ENCODE assay signal across 8 cellular contexts in genomic region chr6:30344868-30345671, GRCh38. TPM values are rescaled to one million over a fixed set of nuclear protein-coding genes. Genes with fewer than 3 reads are reported as not detected.
DNase-seq lines count a peak whose midpoint lies in the region; ATAC-seq and TF ChIP-seq lines count a peak whose summit lies in the region.

RPP21 (plus strand) TSS chr6:30345156; CDS start chr6:30345172, 16 bp downstream.

- no peaks in the 10 kb centered on the region for H3K79me2 ChIP-seq in neural cell (replicated peaks; ENCODE audit: insufficient read depth, low read length)

- no peak for TF ChIP-seq CTCF in fibroblast of the aortic adventitia (IDR thresholded peaks at IDR 0.05; ENCODE audit: insufficient read depth, low read length)
- no peak for TF ChIP-seq CTCF in neural cell (IDR thresholded peaks at IDR 0.05; ENCODE audit: poor library complexity, severe bottlenecking)

- H3K9me2 ChIP-seq in neural cell (ENCODE audit: insufficient read depth, low read length): no peaks in the 10 kb centered on the region

- peak within 1 kb of the TSS; percentile 83 to 90 for H3K4me3 Mint-ChIP-seq in stimulated activated naive CD8-positive, alpha-beta T cell treated with anti-CD3 and anti-CD28 coated beads, Interleukin-15, amount 100 ng/mL, for 72 hours

- peak within 1 kb of the TSS; percentile 93 for H3K27ac ChIP-seq in neural cell (ENCODE audit: low read length)

- no peaks in the 10 kb centered on the region for H3K9me3 ChIP-seq in neural cell (ENCODE audit: low read length)

- H3K27ac Mint-ChIP-seq in stimulated activated naive CD8-positive, alpha-beta T cell treated with anti-CD3 and anti-CD28 coated beads, Interleukin-15, amount 100 ng/mL, for 72 hours: peak within 1 kb of the TSS; percentile 91 to 98

- H2AFZ ChIP-seq in neural cell (ENCODE audit: low read depth, low read length): peak within 1 kb of the TSS; percentile 94

- peaks cover 6% of the 10 kb centered on the region for H3K36me3 ChIP-seq in H7 (replicated peaks; ENCODE audit: control insufficient read depth, insufficient read depth, low read length)
- H3K36me3 ChIP-seq in neural cell (ENCODE audit: insufficient read depth, low read length): no peaks in the 10 kb centered on the region

- H3K4me1 Mint-ChIP-seq in stimulated activated naive CD8-positive, alpha-beta T cell treated with anti-CD3 and anti-CD28 coated beads, Interleukin-15, amount 100 ng/mL, for 72 hours: peaks cover 55% of the 10 kb centered on the region

- H3K27me3 Mint-ChIP-seq in stimulated activated naive CD8-positive, alpha-beta T cell treated with anti-CD3 and anti-CD28 coated beads, Interleukin-15, amount 100 ng/mL, for 72 hours: no peaks in the 10 kb centered on the region

- no peaks in the 10 kb centered on the region for H3F3A ChIP-seq in neural cell (ENCODE audit: insufficient read depth, low read length, poor library complexity, severe bottlenecking)

- peak within 1 kb of the TSS; percentile 44 for H3K4me2 ChIP-seq in neural cell (ENCODE audit: low read length)

- H3K4me3 ChIP-seq in H7 (ENCODE audit: insufficient read depth, low read depth, low read length) (peak within 1 kb of the TSS; percentile 84), fibroblast of the aortic adventitia (ENCODE audit: low read depth, low read length) (peak within 1 kb of the TSS; percentile 97), neural cell (ENCODE audit: low read length) (peak within 1 kb of the TSS; percentile 95)

- TF ChIP-seq RAD21 in neural cell (conservative IDR thresholded peaks at IDR 0.05): peak; percentile 25

- peak; percentile 23 for TF ChIP-seq EP300 in neural cell (conservative IDR thresholded peaks at IDR 0.05; ENCODE audit: poor library complexity, severe bottlenecking)

- H3K9ac ChIP-seq in neural cell (ENCODE audit: low read length): peak within 1 kb of the TSS; percentile 96

- H3K27me3 ChIP-seq in H7 (ENCODE audit: control insufficient read depth, insufficient read depth, low read length) (no peaks in the 10 kb centered on the region), neural cell (ENCODE audit: insufficient read depth, low read depth, low read length) (no peaks in the 10 kb centered on the region)

- H4K20me1 ChIP-seq in neural cell (ENCODE audit: insufficient read depth): no peaks in the 10 kb centered on the region

- ATAC-seq in stimulated activated naive CD8-positive, alpha-beta T cell treated with anti-CD3 and anti-CD28 coated beads, Interleukin-15, amount 100 ng/mL, for 72 hours: peak; percentile 99

- no peaks in the 10 kb centered on the region for H3K9me3 Mint-ChIP-seq in stimulated activated naive CD8-positive, alpha-beta T cell treated with anti-CD3 and anti-CD28 coated beads, Interleukin-15, amount 100 ng/mL, for 72 hours

- DNase-seq in ELF-1 (ENCODE audit: low read depth, low spot score) (peak; percentile 86), H7 (peak; percentile 97), M059J (ENCODE audit: low read depth) (peak; percentile 86), SHP77 (lab: John Stamatoyannopoulos, UW) (peak; percentile 68 to 86), fibroblast of the aortic adventitia (ENCODE audit: low read depth) (peak; percentile 66)
- DNase-seq in activated effector memory CD4-positive, alpha-beta T cell treated with anti-CD3 and anti-CD28 coated beads, Interleukin-2, amount 50 U/mL, for 16 hours: peak; percentile 96
- DNase-seq in stimulated activated naive CD8-positive, alpha-beta T cell treated with anti-CD3 and anti-CD28 coated beads, Interleukin-15, amount 100 ng/mL, for 72 hours: peak; percentile 86 to 88

TF ChIP-seq in neural cell, 6 proteins besides CTCF, POLR2A, EP300 and RAD21:
- TF ChIP-seq TAF1 (IDR thresholded peaks at IDR 0.05; ENCODE audit: low read depth): peak; percentile 81
- TF ChIP-seq EZH2 (IDR thresholded peaks at IDR 0.05; ENCODE audit: borderline replicate concordance, insufficient read depth, low read length, poor library complexity, severe bottlenecking): no peak
- peak; percentile 84 for TF ChIP-seq MXI1 (conservative IDR thresholded peaks at IDR 0.05; ENCODE audit: poor library complexity, severe bottlenecking)
- TF ChIP-seq SMC3 (conservative IDR thresholded peaks at IDR 0.05; ENCODE audit: poor library complexity): no peak
- peak; percentile 91 for TF ChIP-seq POLR2AphosphoS5 (IDR thresholded peaks at IDR 0.05)
- TF ChIP-seq, protein P1, sequence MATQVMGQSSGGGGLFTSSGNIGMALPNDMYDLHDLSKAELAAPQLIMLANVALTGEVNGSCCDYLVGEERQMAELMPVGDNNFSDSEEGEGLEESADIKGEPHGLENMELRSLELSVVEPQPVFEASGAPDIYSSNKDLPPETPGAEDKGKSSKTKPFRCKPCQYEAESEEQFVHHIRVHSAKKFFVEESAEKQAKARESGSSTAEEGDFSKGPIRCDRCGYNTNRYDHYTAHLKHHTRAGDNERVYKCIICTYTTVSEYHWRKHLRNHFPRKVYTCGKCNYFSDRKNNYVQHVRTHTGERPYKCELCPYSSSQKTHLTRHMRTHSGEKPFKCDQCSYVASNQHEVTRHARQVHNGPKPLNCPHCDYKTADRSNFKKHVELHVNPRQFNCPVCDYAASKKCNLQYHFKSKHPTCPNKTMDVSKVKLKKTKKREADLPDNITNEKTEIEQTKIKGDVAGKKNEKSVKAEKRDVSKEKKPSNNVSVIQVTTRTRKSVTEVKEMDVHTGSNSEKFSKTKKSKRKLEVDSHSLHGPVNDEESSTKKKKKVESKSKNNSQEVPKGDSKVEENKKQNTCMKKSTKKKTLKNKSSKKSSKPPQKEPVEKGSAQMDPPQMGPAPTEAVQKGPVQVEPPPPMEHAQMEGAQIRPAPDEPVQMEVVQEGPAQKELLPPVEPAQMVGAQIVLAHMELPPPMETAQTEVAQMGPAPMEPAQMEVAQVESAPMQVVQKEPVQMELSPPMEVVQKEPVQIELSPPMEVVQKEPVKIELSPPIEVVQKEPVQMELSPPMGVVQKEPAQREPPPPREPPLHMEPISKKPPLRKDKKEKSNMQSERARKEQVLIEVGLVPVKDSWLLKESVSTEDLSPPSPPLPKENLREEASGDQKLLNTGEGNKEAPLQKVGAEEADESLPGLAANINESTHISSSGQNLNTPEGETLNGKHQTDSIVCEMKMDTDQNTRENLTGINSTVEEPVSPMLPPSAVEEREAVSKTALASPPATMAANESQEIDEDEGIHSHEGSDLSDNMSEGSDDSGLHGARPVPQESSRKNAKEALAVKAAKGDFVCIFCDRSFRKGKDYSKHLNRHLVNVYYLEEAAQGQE (IDR thresholded peaks at IDR 0.05; ENCODE audit: borderline replicate concordance): peak; percentile 75

RNA-seq across cellular contexts. Expression of gene RPP21, which starts in this region (rescaled TPM):
- total RNA-seq in H7 (2014; rRNA removed; shearing (Covaris generic)): 87.2 and 103 TPM in 2 replicates
- total RNA-seq in M059J (2014; rRNA removed; shearing (Covaris generic)): 106 and 156 TPM in 2 replicates
- total RNA-seq in fibroblast of the aortic adventitia (ENCODE audit: low replicate concordance): 23.6 and 25.1 TPM in 2 replicates
- 109 and 116 TPM in 2 replicates for polyA plus RNA-seq in neural cell
- polyA minus RNA-seq in neural cell: 26.3 and 31.2 TPM in 2 replicates

Comparison
In these comparisons a context has a peak if more than half of its experiments do, and no peak if none do; other contexts are left out.
1. Peak in every context shown above with its lines: DNase-seq, ATAC-seq, H3K4me3 ChIP-seq and H3K27ac ChIP-seq.